ENCODE assay signal across 1 cellular context in genomic region chr7:116711790-116712189, GRCh38.
TF ChIP-seq lines count a peak whose summit lies in the region.

No MANE protein-coding gene starts in this region.

TF ChIP-seq in A549, 52 proteins besides CTCF, POLR2A, EP300 and RAD21:
- TF ChIP-seq EHMT2 (IDR thresholded peaks at IDR 0.05; ENCODE audit: low read depth) (no peak), HOXA7 (CRISPR knock-in tag; IDR thresholded peaks at IDR 0.05) (no peak), NR3C1 (IDR thresholded peaks at IDR 0.05) (no peak), FOSL2 (IDR thresholded peaks at IDR 0.05) (no peak), FOSL2 (CRISPR knock-in tag; IDR thresholded peaks at IDR 0.05) (peak; percentile 40; the same call in 1 of the 2 replicates)
